2 cellular contexts compared by ENCODE assay signal in genomic region chr1:166875302-166875733, GRCh38.
TF ChIP-seq lines count a peak whose summit lies in the region.

No MANE protein-coding gene starts in this region.

TF ChIP-seq in GM23338, 12 proteins besides CTCF, POLR2A, EP300 and RAD21 (continued from another document):
- no peak for TF ChIP-seq ZNF462 (CRISPR knock-in tag; IDR thresholded peaks at IDR 0.05)
- TF ChIP-seq NANOG (IDR thresholded peaks at IDR 0.05; ENCODE audit: borderline replicate concordance), result no peak
- no peak for TF ChIP-seq STAT1 (IDR thresholded peaks at IDR 0.05; ENCODE audit: unreplicated experiment)
- no peak for TF ChIP-seq CREB1 (CRISPR knock-in tag; IDR thresholded peaks at IDR 0.05; ENCODE audit: low read depth)
- TF ChIP-seq ETS1 (IDR thresholded peaks at IDR 0.05), result no peak
- no peak for TF ChIP-seq REST (IDR thresholded peaks at IDR 0.05; ENCODE audit: unreplicated experiment)
- no peak for TF ChIP-seq ZNF114 (CRISPR knock-in tag; IDR thresholded peaks at IDR 0.05)
- TF ChIP-seq JUNB (IDR thresholded peaks at IDR 0.05; ENCODE audit: unreplicated experiment), result no peak

TF ChIP-seq in SK-N-SH, 30 proteins besides CTCF, POLR2A, EP300 and RAD21 (continued from another document):
- TF ChIP-seq REST (IDR thresholded peaks at IDR 0.05; ENCODE audit: low read depth, low read length) (no peak), RCOR1 (IDR thresholded peaks at IDR 0.05; ENCODE audit: low read length) (no peak), FOXM1 (IDR thresholded peaks at IDR 0.05; ENCODE audit: low read depth) (no peak), GABPA (IDR thresholded peaks at IDR 0.05; ENCODE audit: low read depth) (no peak), PBX3 (IDR thresholded peaks at IDR 0.05) (no peak), EZH2phosphoT487 (IDR thresholded peaks at IDR 0.05; ENCODE audit: borderline replicate concordance, low read depth) (no peak), MAX (IDR thresholded peaks at IDR 0.05; ENCODE audit: low read depth) (no peak), YY1 (IDR thresholded peaks at IDR 0.05; ENCODE audit: low read depth) (no peak)
